Comparison of ENCODE assay signal across 26 cellular contexts in genomic region chr17:60352569-60352968, GRCh38. TPM values are rescaled to one million over a fixed set of nuclear protein-coding genes. Genes with fewer than 3 reads are reported as not detected.
DNase-seq lines count a peak whose midpoint lies in the region; ATAC-seq, FAIRE-seq and TF ChIP-seq lines count a peak whose summit lies in the region.
"Had no signal": no experiment of that assay in that cellular context is flagged by ENCODE, and none has a peak within 500 bp of the region (broad histone marks: within the 10 kb centered on the region; RNA-seq: fewer than 3 reads in every experiment).

No MANE protein-coding gene starts in this region.

- no peak for FAIRE-seq in K562 (lab: Jason Lieb, UNC)
- FAIRE-seq: A204.1, D721Med, GM12892, H1 had no signal

- CTCF ChIA-PET in MCF 10A (lab: Yijun Ruan, JAX), result no interaction called here
- CTCF ChIA-PET in K562 (lab: Yijun Ruan, JAX; ENCODE audit: low intra/inter-chr PET ratio), result no interaction called here

- H3K9me3 Mint-ChIP-seq in MCF 10A (ENCODE audit: unreplicated experiment), result no peaks in the 10 kb centered on the region
- H3K9me3 Mint-ChIP-seq in stimulated activated effector memory CD8-positive, alpha-beta T cell treated with anti-CD3 and anti-CD28 coated beads, Interleukin-12 subunit alpha, Interleukin-12 subunit beta, amount 100 ng/mL, for 72 hours, result no peaks in the 10 kb centered on the region
- H3K9me3 Mint-ChIP-seq: CD4-positive, alpha-beta T cell; CD8-positive, alpha-beta memory T cell had no signal

- H2AFZ ChIP-seq in K562 (ENCODE audit: low read depth, low read length), result no peak overlapping the region
- H2AFZ ChIP-seq: GM23248 had no signal

- H3K27me3 Mint-ChIP-seq in MCF 10A (ENCODE audit: insufficient read depth, unreplicated experiment), result no peaks in the 10 kb centered on the region
- H3K27me3 Mint-ChIP-seq: CD4-positive, alpha-beta T cell; CD8-positive, alpha-beta memory T cell had no signal

- H3K36me3 ChIP-seq in breast epithelium (no peaks in the 10 kb centered on the region), K562 (ENCODE audit: control insufficient read depth, insufficient read depth, low read length) (no peaks in the 10 kb centered on the region; the same call in 1 of the 3 replicates)
- H3K36me3 ChIP-seq: BE2C had no signal

- H3K4me3 Mint-ChIP-seq in MCF 10A (ENCODE audit: unreplicated experiment), result peak overlapping the region; percentile 40
- H3K4me3 Mint-ChIP-seq in stimulated activated effector memory CD8-positive, alpha-beta T cell treated with anti-CD3 and anti-CD28 coated beads, Interleukin-12 subunit alpha, Interleukin-12 subunit beta, amount 100 ng/mL, for 72 hours, result no peak overlapping the region
- H3K4me3 Mint-ChIP-seq: CD14-positive monocyte; CD4-positive, alpha-beta T cell; CD8-positive, alpha-beta memory T cell had no signal

- H3K9me1 ChIP-seq in K562 (ENCODE audit: control insufficient read depth, insufficient read depth, low read length), result no peaks in the 10 kb centered on the region

- H3K9ac ChIP-seq in K562 (ENCODE audit: insufficient read depth in 1 of 2, low read depth in 2 of 2, low read length in 2 of 2), result no peak overlapping the region
- H3K9ac ChIP-seq: BLaER1 treated with 17β-estradiol and CSF1 and Interleukin-3, amounts not matched to agents 10 nM and 100 nM; GM23248 had no signal

- H3K9me3 ChIP-seq in breast epithelium, result no peaks in the 10 kb centered on the region
- no peaks in the 10 kb centered on the region for H3K9me3 ChIP-seq in K562 (replicated peaks; ENCODE audit: control insufficient read depth, insufficient read depth, low read depth, low read length)
- H3K9me3 ChIP-seq: BE2C had no signal

- H3K4me2 ChIP-seq in K562 (ENCODE audit: insufficient read depth, low read length), result peak overlapping the region; percentile 42
- H3K4me2 ChIP-seq: BLaER1 treated with 17β-estradiol and CSF1 and Interleukin-3, amounts not matched to agents 10 nM and 100 nM had no signal

- BruUV-seq in MCF 10A (replicated peaks; lab: Mats Ljungman, UMichigan), result no TSS peak
- BruUV-seq in K562 (replicated peaks; lab: Mats Ljungman, UMichigan), result no TSS peak

- in situ Hi-C loops in K562 (cut with MboI), result no loop called here

- no peak for TF ChIP-seq RAD21 in K562 (CRISPR knock-in tag; conservative IDR thresholded peaks at IDR 0.05 in 1 of 2, IDR thresholded peaks at IDR 0.05 in 1 of 2)

- TF ChIP-seq EP300 in K562 (IDR thresholded peaks at IDR 0.05; ENCODE audit: low read length), result no peak

- POLR2A ChIA-PET in MCF 10A (lab: Yijun Ruan, JAX) (interaction anchor here (7.3 to 7.6 kb wide), 2 partner anchors 19 to 38 kb away, joined by 89 to 163 read pairs; partner anchors contain the start of gene USP32), K562 (lab: Yijun Ruan, JAX) (interaction anchor here (0.5 to 2.4 kb wide), 3 partner anchors 10 to 1118 kb away, joined by 3 to 6 read pairs (median 4); no protein-coding TSS in a partner anchor)

- ATAC-seq in K562, result peak; percentile 10; the same call in 2 of the 3 replicates
- no peak for ATAC-seq in GM21381 (IDR thresholded peaks at IDR 0.05; ENCODE audit: unreplicated experiment)
- ATAC-seq in stimulated activated effector memory CD8-positive, alpha-beta T cell treated with anti-CD3 and anti-CD28 coated beads, Interleukin-12 subunit alpha, Interleukin-12 subunit beta, amount 100 ng/mL, for 72 hours, result no peak
- ATAC-seq: HCT116 had no signal

- H3K27ac ChIP-seq in breast epithelium (no peak overlapping the region), VCaP (peak overlapping the region; percentile 69; the same call in 1 of the 2 replicates), K562 (ENCODE audit: extremely low read depth, low read depth, low read length) (peak overlapping the region; percentile 60; the same call in 2 of the 3 replicates)
- H3K27ac ChIP-seq: 22Rv1; BLaER1 treated with 17β-estradiol and CSF1 and Interleukin-3, amounts not matched to agents 10 nM and 100 nM; GM23248 had no signal

- peaks cover 4% of the 10 kb centered on the region for H3K36me3 Mint-ChIP-seq in MCF 10A (ENCODE audit: insufficient read depth, unreplicated experiment)
- peaks cover 5% of the 10 kb centered on the region for H3K36me3 Mint-ChIP-seq in stimulated activated effector memory CD8-positive, alpha-beta T cell treated with anti-CD3 and anti-CD28 coated beads, Interleukin-12 subunit alpha, Interleukin-12 subunit beta, amount 100 ng/mL, for 72 hours

- TF ChIP-seq POLR2A in breast epithelium (IDR thresholded peaks at IDR 0.05), result no peak
- no peak for TF ChIP-seq POLR2A in K562 (conservative IDR thresholded peaks at IDR 0.05)

- DNase-seq in MCF 10A (ENCODE audit: unreplicated experiment) (no peak), breast epithelium (ENCODE audit: low spot score in 2 of 2) (no peak), K562 (ENCODE audit: extremely low read depth in 1 of 4, low spot score in 3 of 4) (peak in 1 of 4 experiments; percentile 24), AG08396 (ENCODE audit: low spot score) (no peak)
- no peak for DNase-seq in activated CD8-positive, alpha-beta memory T cell treated with anti-CD3 and anti-CD28 coated beads for 24 hours
- DNase-seq in stimulated activated effector memory CD8-positive, alpha-beta T cell treated with anti-CD3 and anti-CD28 coated beads, Interleukin-12 subunit alpha, Interleukin-12 subunit beta, amount 100 ng/mL, for 72 hours (ENCODE audit: low spot score in 2 of 2), result no peak
- DNase-seq: AML-193; BE2C; CD4-positive, alpha-beta T cell; CD8-positive, alpha-beta memory T cell; DMS 273 treated with DMSO at 0.1 percent for 48 hours; DMS79; EL; GF-D8; GM23248; H7 had no signal

- TF ChIP-seq CTCF in MCF 10A (IDR thresholded peaks at IDR 0.05; ENCODE audit: unreplicated experiment), result no peak
- no peak for TF ChIP-seq CTCF in breast epithelium (IDR thresholded peaks at IDR 0.05)
- TF ChIP-seq CTCF in VCaP (conservative IDR thresholded peaks at IDR 0.05), result no peak
- TF ChIP-seq CTCF in K562 (IDR thresholded peaks at IDR 0.05 in 2 of 3, conservative IDR thresholded peaks at IDR 0.05 in 1 of 3; ENCODE audit: insufficient read depth in 2 of 3, low read depth in 1 of 3, low read length in 3 of 3), result no peak

- peaks cover 33% of the 10 kb centered on the region for H3K4me1 Mint-ChIP-seq in MCF 10A (ENCODE audit: insufficient read depth, unreplicated experiment)
- H3K4me1 Mint-ChIP-seq in stimulated activated effector memory CD8-positive, alpha-beta T cell treated with anti-CD3 and anti-CD28 coated beads, Interleukin-12 subunit alpha, Interleukin-12 subunit beta, amount 100 ng/mL, for 72 hours, result peaks cover 40% of the 10 kb centered on the region

- H3K27ac Mint-ChIP-seq in MCF 10A (ENCODE audit: low read depth, unreplicated experiment), result peak overlapping the region; percentile 46
- no peak overlapping the region for H3K27ac Mint-ChIP-seq in stimulated activated effector memory CD8-positive, alpha-beta T cell treated with anti-CD3 and anti-CD28 coated beads, Interleukin-12 subunit alpha, Interleukin-12 subunit beta, amount 100 ng/mL, for 72 hours
- H3K27ac Mint-ChIP-seq: CD14-positive monocyte; CD4-positive, alpha-beta T cell; CD8-positive, alpha-beta memory T cell had no signal

- H4K20me1 ChIP-seq in K562 (replicated peaks; ENCODE audit: control insufficient read depth, insufficient read depth, low read length), result 0 out of 2 replicates have a peak, but pooled peaks cover 3% of the 10 kb centered on the region

- H3K27me3 ChIP-seq in breast epithelium (no peaks in the 10 kb centered on the region), K562 (ENCODE audit: control insufficient read depth in 2 of 2, insufficient read depth in 2 of 2, low read length in 2 of 2) (no peaks in the 10 kb centered on the region)
- H3K27me3 ChIP-seq: BE2C; BLaER1 treated with 17β-estradiol and CSF1 and Interleukin-3, amounts not matched to agents 10 nM and 100 nM had no signal

- 22% methylated on average over 4 of the region's 4 CpGs for WGBS in K562 (ENCODE audit: insufficient coverage, low coverage, missing lambda C conversion rate)

- H3K4me1 ChIP-seq in breast epithelium (no peaks in the 10 kb centered on the region), K562 (replicated peaks in 1 of 2; ENCODE audit: control insufficient read depth in 2 of 2, insufficient read depth in 2 of 2, low read length in 2 of 2) (peaks cover 23 to 28% of the 10 kb centered on the region in 2 experiments; a peak in 4 of 5 replicates)

- peaks cover 94% of the 10 kb centered on the region for H3K79me2 ChIP-seq in K562 (ENCODE audit: control insufficient read depth, insufficient read depth, low read length)

- intact Hi-C loops in MCF 10A (cut with micrococcal nuclease), result no loop called here
- intact Hi-C loops in breast epithelium (cut with DNase I; ENCODE audit: low total_unique reads), result no loop called here
- intact Hi-C loops in K562 (cut with micrococcal nuclease), result no loop called here

- H3K4me3 ChIP-seq in breast epithelium, result no peak overlapping the region
- no peak overlapping the region for H3K4me3 ChIP-seq in K562
- H3K4me3 ChIP-seq: BLaER1 treated with 17β-estradiol and CSF1 and Interleukin-3, amounts not matched to agents 10 nM and 100 nM; GM23248 had no signal

TF ChIP-seq in K562, 482 proteins besides CTCF, POLR2A, EP300 and RAD21 (continues in another document):
- TF ChIP-seq MXI1 (IDR thresholded peaks at IDR 0.05; ENCODE audit: low read depth, low read length), result no peak

RNA-seq across cellular contexts. Expression of gene USP32, which starts 39.4 kb away (rescaled TPM):
- total RNA-seq in MCF 10A (2022), result 52.2 and 62.9 TPM in 2 replicates
- total RNA-seq in breast epithelium, result 10 to 100 TPM; 66.2 to 95.1 (median 69.1) TPM
- total RNA-seq in K562 (2011; cell fraction: chromatin; rRNA removed; ENCODE audit: low replicate concordance), result 97.3 and 280 TPM in 2 replicates
- 42.9 and 54.7 TPM in 2 replicates for total RNA-seq in K562 (2011; cell fraction: nucleolus; rRNA removed)
- 86.6 and 92.1 TPM in 2 replicates for total RNA-seq in K562 (2011; cell fraction: nucleoplasm; rRNA removed)
- 33.6 and 36.0 TPM in 2 replicates for total RNA-seq in K562 (2014; rRNA removed)
- total RNA-seq in K562 (2014; rRNA removed; fragmentation: Illumina TruSeq; extraction: Trizol), result 52.3 and 58.6 TPM in 2 replicates
- total RNA-seq in K562 (2015; rRNA removed; fragmentation: Illumina TruSeq; extraction: Trizol), result 56.3 and 60.6 TPM in 2 replicates
- 52.4 and 57.1 TPM in 2 replicates for total RNA-seq in K562 (2021)
- 48.8 and 69.3 TPM in 2 replicates for polyA plus RNA-seq in K562 (2011; rRNA removed)
- polyA plus RNA-seq in K562 (2011; cell fraction: cytosol; rRNA removed), result 20.4 and 25.9 TPM in 2 replicates
- polyA plus RNA-seq in K562 (2011; cell fraction: nucleus; rRNA removed), result 43.0 and 49.3 TPM in 2 replicates
- polyA plus RNA-seq in K562 (2012), result 32.0 and 43.0 TPM in 2 replicates
- polyA plus RNA-seq in K562 (2014; fragmentation: Illumina TruSeq; extraction: Trizol), result 41.1 and 47.1 TPM in 2 replicates
- 10 to 100 TPM; 18.0 to 19.7 TPM for polyA plus RNA-seq in K562 (2014; fragmentation: Nextera tagmentation; extraction: Ambion mirVana)
- polyA plus RNA-seq in K562 (2014; rRNA removed), result 31.6 and 35.6 TPM in 2 replicates
- polyA minus RNA-seq in K562 (2011; rRNA and poly(A)+ RNA removed), result 98.5 and 105 TPM in 2 replicates
- polyA minus RNA-seq in K562 (2011; cell fraction: cytosol; rRNA and poly(A)+ RNA removed), result 41.5 and 42.5 TPM in 2 replicates
- 26.4 and 48.5 TPM in 2 replicates for polyA minus RNA-seq in K562 (2011; cell fraction: nucleus; rRNA and poly(A)+ RNA removed)

Comparison
In these comparisons a context has a peak if more than half of its experiments do, and no peak if none do; other contexts are left out.
1. H3K27ac ChIP-seq: peak in VCaP (single experiment) and K562 (single experiment); none in breast epithelium (0 of 2).